Comparison of ENCODE assay signal across 1 cellular context in the genomic region with DNA sequence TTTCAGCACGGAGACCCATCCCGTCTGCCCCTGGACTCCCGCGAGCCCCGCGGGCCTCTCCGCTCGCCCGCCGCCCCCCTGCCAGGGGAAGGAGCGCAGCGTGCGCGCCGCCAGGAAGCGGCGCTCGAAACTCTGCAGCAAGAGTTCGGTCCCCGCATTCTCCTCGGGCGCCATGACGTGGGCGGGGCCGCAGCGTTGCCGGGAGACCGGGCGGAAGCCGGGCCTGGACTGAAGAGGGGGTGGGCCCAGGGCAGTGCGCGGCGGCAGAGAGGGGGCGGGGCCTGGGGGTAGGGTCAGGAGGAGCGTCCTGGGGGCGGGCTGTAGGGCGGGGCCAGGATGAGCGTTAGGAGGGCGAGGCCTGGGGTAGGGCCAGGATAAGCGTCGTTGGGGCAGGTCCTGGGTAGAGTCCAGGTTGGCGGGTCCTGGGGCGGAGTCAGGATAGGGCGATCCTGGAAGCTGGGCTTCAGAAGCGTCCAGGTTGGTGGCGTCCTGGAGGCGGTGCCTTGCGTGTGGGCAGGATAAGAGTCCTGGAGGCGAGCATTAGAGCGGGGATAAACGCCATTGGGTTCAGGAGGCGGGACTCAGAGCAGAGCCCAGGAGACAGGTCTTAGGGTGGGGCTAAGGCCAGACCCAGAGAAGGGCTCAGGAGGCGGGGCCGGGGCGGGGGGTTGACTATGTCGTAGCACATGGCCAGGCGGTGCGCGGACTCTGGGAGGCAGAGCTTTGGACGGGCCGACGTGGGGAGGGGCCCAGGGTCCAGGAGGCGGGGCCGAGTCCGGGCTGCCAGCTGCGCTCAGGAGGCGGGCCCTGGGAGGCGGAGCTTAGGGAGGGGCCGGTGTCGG.
TF ChIP-seq lines count a peak whose summit lies in the region.
"Not testable (repeated sequence)": the region's sequence is repeated elsewhere in the genome, so short reads cannot be mapped to it uniquely, and the experiment has no call there.

No MANE protein-coding gene starts in this region.

TF ChIP-seq in HepG2, 621 proteins besides CTCF, POLR2A, EP300 and RAD21 (continued from another document and continues in another):
- TF ChIP-seq, protein P1, sequence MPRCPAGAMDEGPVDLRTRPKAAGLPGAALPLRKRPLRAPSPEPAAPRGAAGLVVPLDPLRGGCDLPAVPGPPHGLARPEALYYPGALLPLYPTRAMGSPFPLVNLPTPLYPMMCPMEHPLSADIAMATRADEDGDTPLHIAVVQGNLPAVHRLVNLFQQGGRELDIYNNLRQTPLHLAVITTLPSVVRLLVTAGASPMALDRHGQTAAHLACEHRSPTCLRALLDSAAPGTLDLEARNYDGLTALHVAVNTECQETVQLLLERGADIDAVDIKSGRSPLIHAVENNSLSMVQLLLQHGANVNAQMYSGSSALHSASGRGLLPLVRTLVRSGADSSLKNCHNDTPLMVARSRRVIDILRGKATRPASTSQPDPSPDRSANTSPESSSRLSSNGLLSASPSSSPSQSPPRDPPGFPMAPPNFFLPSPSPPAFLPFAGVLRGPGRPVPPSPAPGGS (CRISPR knock-in tag; IDR thresholded peaks at IDR 0.05): peak; percentile 48; the same call in 1 of the 2 replicates
- TF ChIP-seq, protein P2, sequence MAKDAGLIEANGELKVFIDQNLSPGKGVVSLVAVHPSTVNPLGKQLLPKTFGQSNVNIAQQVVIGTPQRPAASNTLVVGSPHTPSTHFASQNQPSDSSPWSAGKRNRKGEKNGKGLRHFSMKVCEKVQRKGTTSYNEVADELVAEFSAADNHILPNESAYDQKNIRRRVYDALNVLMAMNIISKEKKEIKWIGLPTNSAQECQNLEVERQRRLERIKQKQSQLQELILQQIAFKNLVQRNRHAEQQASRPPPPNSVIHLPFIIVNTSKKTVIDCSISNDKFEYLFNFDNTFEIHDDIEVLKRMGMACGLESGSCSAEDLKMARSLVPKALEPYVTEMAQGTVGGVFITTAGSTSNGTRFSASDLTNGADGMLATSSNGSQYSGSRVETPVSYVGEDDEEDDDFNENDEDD (CRISPR knock-in tag; IDR thresholded peaks at IDR 0.05; ENCODE audit: borderline replicate concordance): peak; percentile 46; the same call in 1 of the 2 replicates
- TF ChIP-seq SP4 (CRISPR knock-in tag; IDR thresholded peaks at IDR 0.05) (peak; percentile 71; the same call in 1 of the 2 replicates), ZNF816 (CRISPR knock-in tag; IDR thresholded peaks at IDR 0.05; ENCODE audit: borderline replicate concordance) (peak; percentile 51; the same call in 1 of the 2 replicates), ZSCAN25 (CRISPR knock-in tag; IDR thresholded peaks at IDR 0.05) (peak; percentile 94), NFYC (CRISPR knock-in tag; IDR thresholded peaks at IDR 0.05) (peak; percentile 28; the same call in 1 of the 2 replicates), NR2C2 (CRISPR knock-in tag; IDR thresholded peaks at IDR 0.05; ENCODE audit: borderline replicate concordance) (peak; percentile 36), SAP130 (CRISPR knock-in tag; IDR thresholded peaks at IDR 0.05; ENCODE audit: low read depth) (peak; percentile 66), GABPB1 (CRISPR knock-in tag; IDR thresholded peaks at IDR 0.05) (peak; percentile 77), ZNF607 (CRISPR knock-in tag; IDR thresholded peaks at IDR 0.05; ENCODE audit: borderline replicate concordance) (0 out of 2 replicates have a peak, but pooled peaks have one; percentile 38), SIN3A (IDR thresholded peaks at IDR 0.05; ENCODE audit: borderline replicate concordance, low read depth, low read length) (peak; percentile 35; the same call in 1 of the 2 replicates), CREB1 (CRISPR knock-in tag; IDR thresholded peaks at IDR 0.05) (peak; percentile 53; the same call in 1 of the 2 replicates), ZNF567 (CRISPR knock-in tag; IDR thresholded peaks at IDR 0.05; ENCODE audit: borderline replicate concordance) (0 out of 2 replicates have a peak, but pooled peaks have one; percentile 60), ZNF883 (CRISPR knock-in tag; IDR thresholded peaks at IDR 0.05; ENCODE audit: not compliant biosample characterization) (peak; percentile 40), BRD4 (CRISPR knock-in tag; IDR thresholded peaks at IDR 0.05) (0 out of 2 replicates have a peak, but pooled peaks have one; percentile 13), HNRNPLL (IDR thresholded peaks at IDR 0.05; ENCODE audit: low read depth, low read length, poor library complexity, severe bottlenecking) (peak; percentile 53), ZNF563 (CRISPR knock-in tag; IDR thresholded peaks at IDR 0.05) (peak; percentile 71), ZMYM4 (CRISPR knock-in tag; IDR thresholded peaks at IDR 0.05) (peak; percentile 21; the same call in 1 of the 2 replicates), HNRNPK (IDR thresholded peaks at IDR 0.05; ENCODE audit: low read depth, low read length, poor library complexity, severe bottlenecking) (peak; percentile 61), GABPA (IDR thresholded peaks at IDR 0.05; ENCODE audit: low read depth, low read length) (0 out of 2 replicates have a peak, but pooled peaks have one; percentile 9), SP2 (CRISPR knock-in tag; IDR thresholded peaks at IDR 0.05) (peak; percentile 21; the same call in 1 of the 2 replicates), GATAD1 (CRISPR knock-in tag; IDR thresholded peaks at IDR 0.05) (peak; percentile 62), CBX1 (IDR thresholded peaks at IDR 0.05; ENCODE audit: low read depth) (peak; percentile 17), PHF8 (CRISPR knock-in tag; IDR thresholded peaks at IDR 0.05) (peak; percentile 78), ZNF501 (CRISPR knock-in tag; IDR thresholded peaks at IDR 0.05) (peak; percentile 10; the same call in 1 of the 2 replicates), ZFY (CRISPR knock-in tag; IDR thresholded peaks at IDR 0.05) (peak; percentile 76; the same call in 1 of the 2 replicates), TBX2 (CRISPR knock-in tag; IDR thresholded peaks at IDR 0.05; ENCODE audit: borderline replicate concordance) (peak; percentile 27; the same call in 1 of the 2 replicates), ZMYM2 (CRISPR knock-in tag; IDR thresholded peaks at IDR 0.05) (peak; percentile 6; the same call in 1 of the 2 replicates), PHF21A (CRISPR knock-in tag; IDR thresholded peaks at IDR 0.05) (0 out of 2 replicates have a peak, but pooled peaks have one; percentile 48), SALL2 (CRISPR knock-in tag; IDR thresholded peaks at IDR 0.05) (peak; percentile 44; the same call in 1 of the 2 replicates), ZNF136 (CRISPR knock-in tag; IDR thresholded peaks at IDR 0.05; ENCODE audit: low read depth) (0 out of 2 replicates have a peak, but pooled peaks have one; percentile 35), ZFX (CRISPR knock-in tag; IDR thresholded peaks at IDR 0.05; ENCODE audit: low read depth) (0 out of 2 replicates have a peak, but pooled peaks have one; percentile 44)
- TF ChIP-seq, protein P3, sequence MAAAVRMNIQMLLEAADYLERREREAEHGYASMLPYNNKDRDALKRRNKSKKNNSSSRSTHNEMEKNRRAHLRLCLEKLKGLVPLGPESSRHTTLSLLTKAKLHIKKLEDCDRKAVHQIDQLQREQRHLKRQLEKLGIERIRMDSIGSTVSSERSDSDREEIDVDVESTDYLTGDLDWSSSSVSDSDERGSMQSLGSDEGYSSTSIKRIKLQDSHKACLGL (CRISPR knock-in tag; IDR thresholded peaks at IDR 0.05): 0 out of 2 replicates have a peak, but pooled peaks have one; percentile 31
- TF ChIP-seq, protein P4, sequence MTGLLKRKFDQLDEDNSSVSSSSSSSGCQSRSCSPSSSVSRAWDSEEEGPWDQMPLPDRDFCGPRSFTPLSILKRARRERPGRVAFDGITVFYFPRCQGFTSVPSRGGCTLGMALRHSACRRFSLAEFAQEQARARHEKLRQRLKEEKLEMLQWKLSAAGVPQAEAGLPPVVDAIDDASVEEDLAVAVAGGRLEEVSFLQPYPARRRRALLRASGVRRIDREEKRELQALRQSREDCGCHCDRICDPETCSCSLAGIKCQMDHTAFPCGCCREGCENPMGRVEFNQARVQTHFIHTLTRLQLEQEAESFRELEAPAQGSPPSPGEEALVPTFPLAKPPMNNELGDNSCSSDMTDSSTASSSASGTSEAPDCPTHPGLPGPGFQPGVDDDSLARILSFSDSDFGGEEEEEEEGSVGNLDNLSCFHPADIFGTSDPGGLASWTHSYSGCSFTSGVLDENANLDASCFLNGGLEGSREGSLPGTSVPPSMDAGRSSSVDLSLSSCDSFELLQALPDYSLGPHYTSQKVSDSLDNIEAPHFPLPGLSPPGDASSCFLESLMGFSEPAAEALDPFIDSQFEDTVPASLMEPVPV (CRISPR knock-in tag; IDR thresholded peaks at IDR 0.05): peak; percentile 71
- TF ChIP-seq, protein P5, sequence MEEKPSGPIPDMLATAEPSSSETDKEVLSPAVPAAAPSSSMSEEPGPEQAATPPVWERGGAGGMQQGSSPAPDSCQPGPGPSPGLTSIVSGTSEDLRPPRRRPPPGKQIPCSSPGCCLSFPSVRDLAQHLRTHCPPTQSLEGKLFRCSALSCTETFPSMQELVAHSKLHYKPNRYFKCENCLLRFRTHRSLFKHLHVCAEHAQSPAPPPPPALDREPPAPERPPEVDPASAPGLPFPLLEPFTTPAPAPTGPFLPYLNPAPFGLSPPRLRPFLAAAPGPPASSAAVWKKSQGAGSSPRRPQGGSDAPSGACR (CRISPR knock-in tag; IDR thresholded peaks at IDR 0.05): 0 out of 2 replicates have a peak, but pooled peaks have one; percentile 47
- not testable (repeated sequence) for TF ChIP-seq CREB1 (IDR thresholded peaks at IDR 0.05); GABPA (CRISPR knock-in tag; IDR thresholded peaks at IDR 0.05; ENCODE audit: low read depth)
- TF ChIP-seq, protein P6, sequence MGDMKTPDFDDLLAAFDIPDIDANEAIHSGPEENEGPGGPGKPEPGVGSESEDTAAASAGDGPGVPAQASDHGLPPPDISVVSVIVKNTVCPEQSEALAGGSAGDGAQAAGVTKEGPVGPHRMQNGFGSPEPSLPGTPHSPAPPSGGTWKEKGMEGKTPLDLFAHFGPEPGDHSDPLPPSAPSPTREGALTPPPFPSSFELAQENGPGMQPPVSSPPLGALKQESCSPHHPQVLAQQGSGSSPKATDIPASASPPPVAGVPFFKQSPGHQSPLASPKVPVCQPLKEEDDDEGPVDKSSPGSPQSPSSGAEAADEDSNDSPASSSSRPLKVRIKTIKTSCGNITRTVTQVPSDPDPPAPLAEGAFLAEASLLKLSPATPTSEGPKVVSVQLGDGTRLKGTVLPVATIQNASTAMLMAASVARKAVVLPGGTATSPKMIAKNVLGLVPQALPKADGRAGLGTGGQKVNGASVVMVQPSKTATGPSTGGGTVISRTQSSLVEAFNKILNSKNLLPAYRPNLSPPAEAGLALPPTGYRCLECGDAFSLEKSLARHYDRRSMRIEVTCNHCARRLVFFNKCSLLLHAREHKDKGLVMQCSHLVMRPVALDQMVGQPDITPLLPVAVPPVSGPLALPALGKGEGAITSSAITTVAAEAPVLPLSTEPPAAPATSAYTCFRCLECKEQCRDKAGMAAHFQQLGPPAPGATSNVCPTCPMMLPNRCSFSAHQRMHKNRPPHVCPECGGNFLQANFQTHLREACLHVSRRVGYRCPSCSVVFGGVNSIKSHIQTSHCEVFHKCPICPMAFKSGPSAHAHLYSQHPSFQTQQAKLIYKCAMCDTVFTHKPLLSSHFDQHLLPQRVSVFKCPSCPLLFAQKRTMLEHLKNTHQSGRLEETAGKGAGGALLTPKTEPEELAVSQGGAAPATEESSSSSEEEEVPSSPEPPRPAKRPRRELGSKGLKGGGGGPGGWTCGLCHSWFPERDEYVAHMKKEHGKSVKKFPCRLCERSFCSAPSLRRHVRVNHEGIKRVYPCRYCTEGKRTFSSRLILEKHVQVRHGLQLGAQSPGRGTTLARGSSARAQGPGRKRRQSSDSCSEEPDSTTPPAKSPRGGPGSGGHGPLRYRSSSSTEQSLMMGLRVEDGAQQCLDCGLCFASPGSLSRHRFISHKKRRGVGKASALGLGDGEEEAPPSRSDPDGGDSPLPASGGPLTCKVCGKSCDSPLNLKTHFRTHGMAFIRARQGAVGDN (CRISPR knock-in tag; IDR thresholded peaks at IDR 0.05): peak; percentile 62
- TF ChIP-seq, protein P7, sequence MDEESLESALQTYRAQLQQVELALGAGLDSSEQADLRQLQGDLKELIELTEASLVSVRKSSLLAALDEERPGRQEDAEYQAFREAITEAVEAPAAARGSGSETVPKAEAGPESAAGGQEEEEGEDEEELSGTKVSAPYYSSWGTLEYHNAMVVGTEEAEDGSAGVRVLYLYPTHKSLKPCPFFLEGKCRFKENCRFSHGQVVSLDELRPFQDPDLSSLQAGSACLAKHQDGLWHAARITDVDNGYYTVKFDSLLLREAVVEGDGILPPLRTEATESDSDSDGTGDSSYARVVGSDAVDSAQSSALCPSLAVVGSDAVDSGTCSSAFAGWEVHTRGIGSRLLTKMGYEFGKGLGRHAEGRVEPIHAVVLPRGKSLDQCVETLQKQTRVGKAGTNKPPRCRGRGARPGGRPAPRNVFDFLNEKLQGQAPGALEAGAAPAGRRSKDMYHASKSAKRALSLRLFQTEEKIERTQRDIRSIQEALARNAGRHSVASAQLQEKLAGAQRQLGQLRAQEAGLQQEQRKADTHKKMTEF (CRISPR knock-in tag; IDR thresholded peaks at IDR 0.05): peak; percentile 64; the same call in 1 of the 2 replicates
- TF ChIP-seq, protein P8, sequence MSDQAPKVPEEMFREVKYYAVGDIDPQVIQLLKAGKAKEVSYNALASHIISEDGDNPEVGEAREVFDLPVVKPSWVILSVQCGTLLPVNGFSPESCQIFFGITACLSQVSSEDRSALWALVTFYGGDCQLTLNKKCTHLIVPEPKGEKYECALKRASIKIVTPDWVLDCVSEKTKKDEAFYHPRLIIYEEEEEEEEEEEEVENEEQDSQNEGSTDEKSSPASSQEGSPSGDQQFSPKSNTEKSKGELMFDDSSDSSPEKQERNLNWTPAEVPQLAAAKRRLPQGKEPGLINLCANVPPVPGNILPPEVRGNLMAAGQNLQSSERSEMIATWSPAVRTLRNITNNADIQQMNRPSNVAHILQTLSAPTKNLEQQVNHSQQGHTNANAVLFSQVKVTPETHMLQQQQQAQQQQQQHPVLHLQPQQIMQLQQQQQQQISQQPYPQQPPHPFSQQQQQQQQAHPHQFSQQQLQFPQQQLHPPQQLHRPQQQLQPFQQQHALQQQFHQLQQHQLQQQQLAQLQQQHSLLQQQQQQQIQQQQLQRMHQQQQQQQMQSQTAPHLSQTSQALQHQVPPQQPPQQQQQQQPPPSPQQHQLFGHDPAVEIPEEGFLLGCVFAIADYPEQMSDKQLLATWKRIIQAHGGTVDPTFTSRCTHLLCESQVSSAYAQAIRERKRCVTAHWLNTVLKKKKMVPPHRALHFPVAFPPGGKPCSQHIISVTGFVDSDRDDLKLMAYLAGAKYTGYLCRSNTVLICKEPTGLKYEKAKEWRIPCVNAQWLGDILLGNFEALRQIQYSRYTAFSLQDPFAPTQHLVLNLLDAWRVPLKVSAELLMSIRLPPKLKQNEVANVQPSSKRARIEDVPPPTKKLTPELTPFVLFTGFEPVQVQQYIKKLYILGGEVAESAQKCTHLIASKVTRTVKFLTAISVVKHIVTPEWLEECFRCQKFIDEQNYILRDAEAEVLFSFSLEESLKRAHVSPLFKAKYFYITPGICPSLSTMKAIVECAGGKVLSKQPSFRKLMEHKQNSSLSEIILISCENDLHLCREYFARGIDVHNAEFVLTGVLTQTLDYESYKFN (CRISPR knock-in tag; conservative IDR thresholded peaks at IDR 0.05): peak; percentile 29; the same call in 1 of the 2 replicates
- TF ChIP-seq, protein P9, sequence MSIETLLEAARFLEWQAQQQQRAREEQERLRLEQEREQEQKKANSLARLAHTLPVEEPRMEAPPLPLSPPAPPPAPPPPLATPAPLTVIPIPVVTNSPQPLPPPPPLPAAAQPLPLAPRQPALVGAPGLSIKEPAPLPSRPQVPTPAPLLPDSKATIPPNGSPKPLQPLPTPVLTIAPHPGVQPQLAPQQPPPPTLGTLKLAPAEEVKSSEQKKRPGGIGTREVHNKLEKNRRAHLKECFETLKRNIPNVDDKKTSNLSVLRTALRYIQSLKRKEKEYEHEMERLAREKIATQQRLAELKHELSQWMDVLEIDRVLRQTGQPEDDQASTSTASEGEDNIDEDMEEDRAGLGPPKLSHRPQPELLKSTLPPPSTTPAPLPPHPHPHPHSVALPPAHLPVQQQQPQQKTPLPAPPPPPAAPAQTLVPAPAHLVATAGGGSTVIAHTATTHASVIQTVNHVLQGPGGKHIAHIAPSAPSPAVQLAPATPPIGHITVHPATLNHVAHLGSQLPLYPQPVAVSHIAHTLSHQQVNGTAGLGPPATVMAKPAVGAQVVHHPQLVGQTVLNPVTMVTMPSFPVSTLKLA (IDR thresholded peaks at IDR 0.05): peak; percentile 41; the same call in 1 of the 2 replicates
